8 cellular contexts compared by ENCODE assay signal in the genomic region with DNA sequence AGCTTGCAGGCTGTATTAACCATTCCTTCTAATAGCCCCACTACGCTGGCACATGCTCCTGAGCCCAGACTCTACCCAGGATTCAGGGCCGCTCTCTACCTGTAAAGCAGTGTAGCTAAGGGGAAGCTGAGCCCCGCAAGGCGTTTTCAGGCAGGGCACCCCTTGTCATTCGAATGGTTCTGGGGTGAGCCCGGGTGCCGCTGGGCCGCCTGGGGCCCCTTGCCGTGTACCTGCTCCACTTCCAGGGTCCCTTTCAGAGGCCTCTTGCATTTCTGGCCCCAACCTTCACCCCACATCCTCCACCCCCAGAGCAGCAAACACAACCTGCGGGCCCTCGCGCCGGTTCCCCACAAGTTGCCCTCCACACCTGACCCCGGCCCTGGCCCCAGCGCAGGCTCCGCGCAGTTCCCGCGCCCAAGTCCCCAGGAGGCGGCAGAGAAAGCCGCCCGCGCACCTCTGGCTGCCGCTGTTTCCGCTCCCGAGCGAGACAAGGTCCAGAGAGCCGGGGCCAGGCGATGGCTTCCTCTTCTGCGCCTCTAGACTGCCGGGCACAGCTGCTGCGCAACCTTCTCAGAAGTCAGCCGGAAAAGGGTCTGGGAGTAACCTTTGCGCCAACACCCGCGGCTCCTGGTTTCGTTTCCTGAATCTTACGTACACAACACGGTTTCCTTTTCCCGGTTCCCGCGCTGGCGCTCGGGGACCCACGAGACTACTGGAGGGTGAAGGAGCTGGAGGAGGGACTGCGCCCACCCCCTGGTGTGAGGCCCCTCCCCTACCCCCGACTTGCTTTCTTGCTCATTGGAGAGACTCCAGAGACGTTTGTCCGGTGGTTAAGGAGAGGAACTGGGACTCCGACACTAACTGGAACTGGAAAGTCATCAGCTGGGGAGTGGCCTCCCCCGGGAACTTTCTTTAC. TPM values are rescaled to one million over a fixed set of nuclear protein-coding genes. Genes with fewer than 3 reads are reported as not detected.
DNase-seq lines count a peak whose midpoint lies in the region; ATAC-seq and TF ChIP-seq lines count a peak whose summit lies in the region.

A gene with protein sequence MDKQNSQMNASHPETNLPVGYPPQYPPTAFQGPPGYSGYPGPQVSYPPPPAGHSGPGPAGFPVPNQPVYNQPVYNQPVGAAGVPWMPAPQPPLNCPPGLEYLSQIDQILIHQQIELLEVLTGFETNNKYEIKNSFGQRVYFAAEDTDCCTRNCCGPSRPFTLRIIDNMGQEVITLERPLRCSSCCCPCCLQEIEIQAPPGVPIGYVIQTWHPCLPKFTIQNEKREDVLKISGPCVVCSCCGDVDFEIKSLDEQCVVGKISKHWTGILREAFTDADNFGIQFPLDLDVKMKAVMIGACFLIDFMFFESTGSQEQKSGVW (minus strand): TSS at position 595 of the 916 bp plus-strand sequence. CDS start 8,055 bp downstream, outside the sequence.

- H3K9ac ChIP-seq in adipocyte (ENCODE audit: low read length) = peak within 1 kb of the TSS; percentile 95
- peak within 1 kb of the TSS; percentile 61 for H3K9ac ChIP-seq in parathyroid adenoma

- intact Hi-C loops in cardiac septum (cut with DNase I) = loop anchor here (1.0 to 10.0 kb wide), 2 partner anchors 38 to 209 kb away; no protein-coding TSS in a partner anchor
- intact Hi-C loops in tibial artery (cut with DNase I; ENCODE audit: low total_unique reads) = no loop called here

- peak; percentile 73 for ATAC-seq in HG02610 (IDR thresholded peaks at IDR 0.05; ENCODE audit: unreplicated experiment)

- DNase-seq in NCI-H1092 (lab: John Stamatoyannopoulos, UW) (peak; percentile 22), T follicular helper cell (ENCODE audit: low read depth) (peak; percentile 45), adipocyte (ENCODE audit: low read depth) (peak; percentile 96), cardiac septum (ENCODE audit: low spot score) (peak; percentile 96), tibial artery (peak; percentile 96)

- H3K27ac ChIP-seq in parathyroid adenoma (peak within 1 kb of the TSS; percentile 89), tibial artery (peak within 1 kb of the TSS; percentile 92 to 96)

- H3K4me2 ChIP-seq in parathyroid adenoma (ENCODE audit: low read length) = peak within 1 kb of the TSS; percentile 42

- H3K79me2 ChIP-seq in parathyroid adenoma = no peaks in the 10 kb centered on the region

- H3K27me3 ChIP-seq in adipocyte (replicated peaks; ENCODE audit: control insufficient read depth, insufficient read depth, low read length) (no peaks in the 10 kb centered on the region), parathyroid adenoma (ENCODE audit: control insufficient read depth, insufficient read depth, low read length) (no peaks in the 10 kb centered on the region), tibial artery (no peaks in the 10 kb centered on the region)

- H3K4me3 ChIP-seq in GM12875 (ENCODE audit: low read depth, low read length) = peak within 1 kb of the TSS; percentile 88
- H3K4me3 ChIP-seq in adipocyte (ENCODE audit: low read length) = peak within 1 kb of the TSS; percentile 94
- peak within 1 kb of the TSS; percentile 69 for H3K4me3 ChIP-seq in parathyroid adenoma (ENCODE audit: low read depth, low read length)
- peak within 1 kb of the TSS; percentile 74 to 84 for H3K4me3 ChIP-seq in tibial artery

- TF ChIP-seq CTCF in GM12875 (IDR thresholded peaks at IDR 0.05; ENCODE audit: borderline replicate concordance, insufficient read depth, low read depth, low read length) = no peak
- peak; percentile 5 for TF ChIP-seq CTCF in parathyroid adenoma (IDR thresholded peaks at IDR 0.05)
- no peak for TF ChIP-seq CTCF in tibial artery (IDR thresholded peaks at IDR 0.05)

- H3K9me3 ChIP-seq in adipocyte (ENCODE audit: control insufficient read depth, low read length) (no peaks in the 10 kb centered on the region), parathyroid adenoma (ENCODE audit: control insufficient read depth, low read length) (no peaks in the 10 kb centered on the region), tibial artery (no peaks in the 10 kb centered on the region)

- peak within 1 kb of the TSS; percentile 80 for H2AFZ ChIP-seq in parathyroid adenoma

- H3K36me3 ChIP-seq in adipocyte (ENCODE audit: control insufficient read depth, insufficient read depth, low read length, severe bottlenecking) (no peaks in the 10 kb centered on the region), parathyroid adenoma (ENCODE audit: control insufficient read depth, insufficient read depth, low read length) (no peaks in the 10 kb centered on the region), tibial artery (no peaks in the 10 kb centered on the region)

- H3K4me1 ChIP-seq in adipocyte (ENCODE audit: control insufficient read depth, insufficient read depth, low read length) = peaks cover 38% of the 10 kb centered on the region
- H3K4me1 ChIP-seq in parathyroid adenoma = no peaks in the 10 kb centered on the region
- peaks cover 0 to 45% (median 14%) of the 10 kb centered on the region in 4 donors for H3K4me1 ChIP-seq in tibial artery

RNA-seq across cellular contexts. Expression of the gene that starts here (rescaled TPM):
- total RNA-seq in cardiac septum = 43.5 TPM

Comparison
In these comparisons a context has a peak if more than half of its experiments do, and no peak if none do; other contexts are left out.
1. Peak in every context shown above with its lines: DNase-seq, ATAC-seq, H3K4me3 ChIP-seq and H3K27ac ChIP-seq.
2. DNase-seq: peak in every context shown above with its lines; median percentile 96 in adipocyte; 96 in cardiac septum; 96 in tibial artery; 45 in T follicular helper cell; 22 in NCI-H1092.